34 cellular contexts compared by ENCODE assay signal in the genomic region with DNA sequence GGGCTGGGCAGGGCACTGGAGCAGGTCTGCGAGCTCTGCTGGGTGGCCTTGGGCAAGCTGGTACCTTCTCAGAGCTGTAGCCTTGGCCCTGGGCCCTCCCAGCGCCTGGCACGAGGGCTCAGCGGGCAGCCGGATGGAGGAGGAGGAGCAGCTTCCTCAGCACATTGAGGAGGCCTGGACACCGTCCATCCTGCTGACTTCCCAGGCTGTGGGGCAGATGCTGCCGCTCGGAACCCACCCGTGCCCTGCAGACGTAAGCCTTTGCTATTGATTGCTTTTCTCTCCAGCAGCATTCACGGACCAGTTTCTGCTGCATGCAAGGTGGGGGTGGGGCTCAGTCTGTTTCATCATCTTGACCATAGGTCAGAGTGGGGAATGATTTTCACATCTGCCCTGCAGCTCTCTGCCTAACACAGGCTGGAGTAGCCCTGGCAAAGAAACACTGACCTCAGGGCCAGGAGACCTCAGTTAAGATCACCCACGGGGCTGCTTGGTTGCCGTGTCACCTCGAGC.
A peak's percentile ranks its signal among the peaks of the same experiment; 100 is the strongest.
DNase-seq lines count a peak whose midpoint lies in the region; FAIRE-seq and TF ChIP-seq lines count a peak whose summit lies in the region.
"Had no signal": no experiment of that assay in that cellular context is flagged by ENCODE, and none has a peak within 500 bp of the region (broad histone marks: within the 10 kb centered on the region; RNA-seq: fewer than 3 reads in every experiment).

No MANE protein-coding gene starts in this region.

- H3K36me3 ChIP-seq in Caco-2 (ENCODE audit: control insufficient read depth, insufficient read depth, low read length) (no peaks in the 10 kb centered on the region), hepatocyte (replicated peaks; ENCODE audit: insufficient read depth, low read depth) (no peaks in the 10 kb centered on the region), ovary (no peaks in the 10 kb centered on the region), SJCRH30 (no peaks in the 10 kb centered on the region), small intestine (ENCODE audit: control insufficient read depth in 2 of 2, insufficient read depth in 2 of 2, low read length in 2 of 2) (no peaks in the 10 kb centered on the region)
- H3K36me3 ChIP-seq: breast epithelium, colonic mucosa, heart left ventricle, uterus had no signal

- H3K79me2 ChIP-seq in hepatocyte = no peaks in the 10 kb centered on the region

- WGBS in hepatocyte (ENCODE audit: low lambda C conversion rate, missing lambda C conversion rate) = 76% methylated on average over 14 of the region's 14 CpGs
- 52 to 69% (median 66%) methylated on average over 9 to 14 of the region's 14 CpGs for WGBS in ovary, 3 donors
- 56 to 70% (median 60%) methylated on average over 13 to 14 of the region's 14 CpGs for WGBS in small intestine, 3 donors

- H3K4me1 Mint-ChIP-seq in Caco-2 (ENCODE audit: low read depth, unreplicated experiment) = peaks cover 7% of the 10 kb centered on the region

- no peaks in the 10 kb centered on the region for H3K36me3 Mint-ChIP-seq in Caco-2 (ENCODE audit: insufficient read depth, unreplicated experiment)
- H3K36me3 Mint-ChIP-seq: activated naive CD4-positive, alpha-beta T cell treated with anti-CD3 and anti-CD28 coated beads, Interleukin-2, amount 50 U/mL, for 72 hours; CD4-positive, alpha-beta memory T cell; naive thymus-derived CD4-positive, alpha-beta T cell had no signal

- TF ChIP-seq POLR2A in ovary (IDR thresholded peaks at IDR 0.05) = no peak

- DNase-seq in Caco-2 = peak; percentile 47 to 48
- DNase-seq in cerebellar cortex (ENCODE audit: low spot score) = peak; percentile 33
- DNase-seq in hepatocyte (ENCODE audit: low spot score) = peak; percentile 48
- DNase-seq in ovary = peak in 3 of 5 donors; percentile 39 to 46 (median 42)
- DNase-seq in SJCRH30 = no peak
- DNase-seq in small intestine = no peak
- DNase-seq in NCI-H1417 (lab: John Stamatoyannopoulos, UW) = no peak
- DNase-seq in 8988T = no peak
- DNase-seq: activated CD8-positive, alpha-beta memory T cell treated with anti-CD3 and anti-CD28 coated beads, Interleukin-2, amount 50 U/mL, for 48 hours; activated CD8-positive, alpha-beta T cell treated with anti-CD3 and anti-CD28 coated beads for 36 hours; colonic mucosa; effector memory CD4-positive, alpha-beta T cell; foreskin keratinocyte; heart left ventricle; kidney; midbrain; MM.1S; naive thymus-derived CD4-positive, alpha-beta T cell; NCI-H1417 treated with DMSO at 0.1 percent for 48 hours; NCI-H2081; NCI-H2227 treated with DMSO at 0.1 percent for 48 hours; NCI-H526; stimulated activated naive CD8-positive, alpha-beta T cell treated with anti-CD3 and anti-CD28 coated beads, Interleukin-15, Interleukin-2, amounts not matched to agents 100 U/mL and 50 U/mL, for 24 hours; T-helper 17 cell; uterus had no signal

- H3K9me3 ChIP-seq in Caco-2 (no peaks in the 10 kb centered on the region), hepatocyte (ENCODE audit: low read depth) (no peaks in the 10 kb centered on the region), ovary (no peaks in the 10 kb centered on the region), SJCRH30 (replicated peaks) (no peaks in the 10 kb centered on the region), small intestine (ENCODE audit: control insufficient read depth, low read depth) (no peaks in the 10 kb centered on the region)
- H3K9me3 ChIP-seq: A549, breast epithelium, colonic mucosa, heart left ventricle, uterus had no signal

- TF ChIP-seq CTCF in Caco-2 (IDR thresholded peaks at IDR 0.05; ENCODE audit: insufficient read depth in 1 of 2, low read depth in 1 of 2, low read length in 1 of 2, severe bottlenecking in 1 of 2, unreplicated experiment in 1 of 2) = no peak
- no peak for TF ChIP-seq CTCF in hepatocyte (IDR thresholded peaks at IDR 0.05; ENCODE audit: poor library complexity)
- TF ChIP-seq CTCF in ovary (IDR thresholded peaks at IDR 0.05) = no peak

- BruUV-seq in Caco-2 (replicated peaks; lab: Mats Ljungman, UMichigan) = no TSS peak

- no peak overlapping the region for H3K27ac Mint-ChIP-seq in Caco-2 (ENCODE audit: unreplicated experiment)
- H3K27ac Mint-ChIP-seq: activated CD8-positive, alpha-beta T cell treated with anti-CD3 and anti-CD28 coated beads for 36 hours; activated naive CD4-positive, alpha-beta T cell treated with anti-CD3 and anti-CD28 coated beads, Interleukin-2, amount 50 U/mL, for 72 hours; activated T-helper 2 cell treated with anti-CD3 and anti-CD28 coated beads, Interferon-gamma antibody, Interleukin-2, Interleukin-4, amounts not matched to agents 10 μg/mL and 5 μg/mL and 100 μg/mL, durations not matched to agents 14 hours and 24 hours and 36 hours; CD4-positive, alpha-beta memory T cell; GM23338; naive thymus-derived CD4-positive, alpha-beta T cell; T-helper 17 cell had no signal

- POLR2A ChIA-PET in Caco-2 (lab: Charles Lee) = no interaction called here

- no peak for FAIRE-seq in small intestine (lab: Jason Lieb, UNC)
- FAIRE-seq: A549, GM18507, GM19239, kidney had no signal

- no peaks in the 10 kb centered on the region for H3K27me3 Mint-ChIP-seq in Caco-2 (ENCODE audit: insufficient read depth, unreplicated experiment)

- no peak overlapping the region for H3K27ac ChIP-seq in hepatocyte
- peak overlapping the region in 1 of 2 donors; percentile 82 for H3K27ac ChIP-seq in ovary
- H3K27ac ChIP-seq in SJCRH30 = no peak overlapping the region
- no peak overlapping the region for H3K27ac ChIP-seq in small intestine (ENCODE audit: low read depth in 1 of 2, low read length in 1 of 2)
- H3K27ac ChIP-seq: A549, breast epithelium, colonic mucosa, foreskin keratinocyte, heart left ventricle, skin epidermis, uterus had no signal

- intact Hi-C loops in Caco-2 (cut with micrococcal nuclease; ENCODE audit: unreplicated experiment) = no loop called here
- intact Hi-C loops in ovary (cut with DNase I) = no loop called here

- CTCF ChIA-PET in Caco-2 (lab: Charles Lee) = no interaction called here

- H3K27me3 ChIP-seq in Caco-2 (replicated peaks; ENCODE audit: control insufficient read depth, insufficient read depth, low read length) (no peaks in the 10 kb centered on the region; the same call in 1 of the 2 replicates), hepatocyte (no peaks in the 10 kb centered on the region), ovary (no peaks in the 10 kb centered on the region), SJCRH30 (0 out of 2 replicates have a peak, but pooled peaks cover 8% of the 10 kb centered on the region), small intestine (ENCODE audit: control insufficient read depth in 2 of 2, insufficient read depth in 2 of 2, low read length in 2 of 2) (no peaks in the 10 kb centered on the region)
- H3K27me3 ChIP-seq: colonic mucosa, uterus had no signal

- TF ChIP-seq EP300 in ovary (IDR thresholded peaks at IDR 0.05) = no peak

- H3K4me1 ChIP-seq in Caco-2 (peaks cover 14% of the 10 kb centered on the region), hepatocyte (ENCODE audit: insufficient read depth) (peaks cover 8% of the 10 kb centered on the region), ovary (ENCODE audit: insufficient read depth) (peaks cover 20% of the 10 kb centered on the region), SJCRH30 (peaks cover 24% of the 10 kb centered on the region), small intestine (ENCODE audit: control insufficient read depth in 2 of 2, insufficient read depth in 1 of 2, low read depth in 1 of 2, low read length in 1 of 2) (no peaks in the 10 kb centered on the region)
- H3K4me1 ChIP-seq: A549, breast epithelium, colonic mucosa, uterus had no signal

- H3K9me3 Mint-ChIP-seq in Caco-2 (ENCODE audit: unreplicated experiment) = no peaks in the 10 kb centered on the region
- H3K9me3 Mint-ChIP-seq: activated CD8-positive, alpha-beta T cell treated with anti-CD3 and anti-CD28 coated beads for 36 hours; activated naive CD4-positive, alpha-beta T cell treated with anti-CD3 and anti-CD28 coated beads, Interleukin-2, amount 50 U/mL, for 72 hours; activated T-helper 2 cell treated with anti-CD3 and anti-CD28 coated beads, Interferon-gamma antibody, Interleukin-2, Interleukin-4, amounts not matched to agents 10 μg/mL and 5 μg/mL and 100 μg/mL, durations not matched to agents 14 hours and 24 hours and 36 hours; CD4-positive, alpha-beta memory T cell; GM23338 had no signal

- H3K4me2 ChIP-seq in hepatocyte = no peak overlapping the region
- H3K4me2 ChIP-seq: A549, GM23338 had no signal

- H4K20me1 ChIP-seq in hepatocyte (ENCODE audit: insufficient read depth, poor library complexity, severe bottlenecking) = no peaks in the 10 kb centered on the region

- H2AFZ ChIP-seq in hepatocyte = no peak overlapping the region
- H2AFZ ChIP-seq: GM23338 had no signal

- H3K4me3 ChIP-seq in Caco-2 (ENCODE audit: low read depth, low read length) = no peak overlapping the region
- H3K4me3 ChIP-seq in hepatocyte = no peak overlapping the region
- no peak overlapping the region for H3K4me3 ChIP-seq in ovary
- no peak overlapping the region for H3K4me3 ChIP-seq in SJCRH30
- H3K4me3 ChIP-seq in small intestine (ENCODE audit: low read depth in 1 of 2, low read length in 2 of 2) = no peak overlapping the region
- H3K4me3 ChIP-seq: A549, breast epithelium, colonic mucosa, GM23338, heart left ventricle, skin epidermis, uterus had no signal

- no peaks in the 10 kb centered on the region for H3K9me2 ChIP-seq in hepatocyte (replicated peaks; ENCODE audit: insufficient read depth)

- H3K4me3 Mint-ChIP-seq in Caco-2 (ENCODE audit: unreplicated experiment) = no peak overlapping the region
- H3K4me3 Mint-ChIP-seq: activated CD8-positive, alpha-beta T cell treated with anti-CD3 and anti-CD28 coated beads for 36 hours; CD4-positive, alpha-beta memory T cell; GM23338; naive thymus-derived CD4-positive, alpha-beta T cell; T-helper 17 cell had no signal

Comparison
In these comparisons a context has a peak if more than half of its experiments do, and no peak if none do; other contexts are left out.
1. DNase-seq: peak in Caco-2 (2 of 2), cerebellar cortex (single experiment), hepatocyte (single experiment) and ovary (3 of 5); none in SJCRH30 (0 of 2), small intestine (single experiment), NCI-H1417 (0 of 3) and 8988T (single experiment).